ENCODE assay signal across 11 cellular contexts in genomic region chr5:39422886-39423285, GRCh38. TPM values are rescaled to one million over a fixed set of nuclear protein-coding genes. Genes with fewer than 3 reads are reported as not detected.
DNase-seq lines count a peak whose midpoint lies in the region; ATAC-seq and TF ChIP-seq lines count a peak whose summit lies in the region.
"Had no signal": no experiment of that assay in that cellular context is flagged by ENCODE, and none has a peak within 500 bp of the region (broad histone marks: within the 10 kb centered on the region; RNA-seq: fewer than 3 reads in every experiment).

No MANE protein-coding gene starts in this region.

- DNase-seq in SJSA1 (ENCODE audit: low read depth in 1 of 2, low spot score in 2 of 2), result no peak
- no peak for DNase-seq in endodermal cell
- DNase-seq in mesothelial cell of epicardium (ENCODE audit: low spot score in 2 of 2, unreplicated experiment in 2 of 2), result no peak
- no peak for DNase-seq in thoracic aorta (ENCODE audit: low spot score)
- DNase-seq in hepatic stellate cell (ENCODE audit: low spot score), result no peak
- DNase-seq in medulla oblongata (ENCODE audit: extremely low spot score), result no peak
- DNase-seq: activated T-cell treated with anti-CD3 and anti-CD28 coated beads for 4 hours, NCI-H187 had no signal

- peaks cover 76% of the 10 kb centered on the region for H3K4me1 ChIP-seq in SJSA1 (replicated peaks)
- peaks cover 12% of the 10 kb centered on the region for H3K4me1 ChIP-seq in endodermal cell (ENCODE audit: control insufficient read depth, insufficient read depth, low read length)
- peaks cover 43 to 70% of the 10 kb centered on the region in 2 donors for H3K4me1 ChIP-seq in thoracic aorta (ENCODE audit: control insufficient read depth in 1 of 2, low read depth in 2 of 2)

- H3K4me3 Mint-ChIP-seq in endodermal cell, result peak overlapping the region; percentile 81
- peak overlapping the region; percentile 87 for H3K4me3 Mint-ChIP-seq in mesothelial cell of epicardium

- H3K9me3 ChIP-seq in SJSA1 (replicated peaks), result no peaks in the 10 kb centered on the region
- H3K9me3 ChIP-seq in endodermal cell (ENCODE audit: control insufficient read depth, low read length), result no peaks in the 10 kb centered on the region
- H3K9me3 ChIP-seq in thoracic aorta, result no peaks in the 10 kb centered on the region

- H3K27me3 Mint-ChIP-seq in endodermal cell (ENCODE audit: insufficient read depth), result peaks cover 3% of the 10 kb centered on the region
- H3K27me3 Mint-ChIP-seq in mesothelial cell of epicardium (ENCODE audit: low read depth), result no peaks in the 10 kb centered on the region

- no peak overlapping the region for H3K9ac ChIP-seq in endodermal cell (ENCODE audit: extremely low read depth, low read length, poor library complexity, severe bottlenecking)
- H3K9ac ChIP-seq: parathyroid adenoma had no signal

- H3K4me1 Mint-ChIP-seq in endodermal cell (peaks cover 25% of the 10 kb centered on the region), mesothelial cell of epicardium (peaks cover 78% of the 10 kb centered on the region)

- H3K27ac ChIP-seq in SJSA1, result peak overlapping the region; percentile 84; the same call in 1 of the 2 replicates
- H3K27ac ChIP-seq in endodermal cell (ENCODE audit: low read depth, low read length), result no peak overlapping the region
- peak overlapping the region; percentile 66 to 78 for H3K27ac ChIP-seq in thoracic aorta

- H3K36me3 Mint-ChIP-seq in endodermal cell (ENCODE audit: low read depth) (no peaks in the 10 kb centered on the region), mesothelial cell of epicardium (no peaks in the 10 kb centered on the region)

- no peaks in the 10 kb centered on the region for H3K27me3 ChIP-seq in SJSA1 (replicated peaks)
- H3K27me3 ChIP-seq in endodermal cell (ENCODE audit: control insufficient read depth, insufficient read depth, low read length, poor library complexity, severe bottlenecking), result no peaks in the 10 kb centered on the region
- no peaks in the 10 kb centered on the region for H3K27me3 ChIP-seq in thoracic aorta (replicated peaks; ENCODE audit: insufficient read depth)

- WGBS in endodermal cell (ENCODE audit: insufficient coverage in 1 of 2, insufficient read length in 1 of 2), 2 experiments, result 89% methylated on average over 1 of the region's 1 CpG; no CpG with 5 or more reads in 1 of the 2 experiments

- ATAC-seq in thoracic aorta (ENCODE audit: insufficient number of reproducible peaks, low FRiP score, low read depth) (no peak), HG03175 (IDR thresholded peaks at IDR 0.05; ENCODE audit: unreplicated experiment) (no peak), HG03571 (IDR thresholded peaks at IDR 0.05; ENCODE audit: unreplicated experiment) (no peak)

- TF ChIP-seq CTCF in endodermal cell (conservative IDR thresholded peaks at IDR 0.05), result no peak
- no peak for TF ChIP-seq CTCF in mesothelial cell of epicardium (IDR thresholded peaks at IDR 0.05; ENCODE audit: unreplicated experiment)
- no peak for TF ChIP-seq CTCF in thoracic aorta (IDR thresholded peaks at IDR 0.05)

- H3K27ac Mint-ChIP-seq in endodermal cell, result no peak overlapping the region
- peak overlapping the region; percentile 73 for H3K27ac Mint-ChIP-seq in mesothelial cell of epicardium

- H3K9me3 Mint-ChIP-seq in endodermal cell, result no peaks in the 10 kb centered on the region
- H3K9me3 Mint-ChIP-seq in mesothelial cell of epicardium, result no peaks in the 10 kb centered on the region

- H3K36me3 ChIP-seq in SJSA1, result peaks cover 53% of the 10 kb centered on the region
- no peaks in the 10 kb centered on the region for H3K36me3 ChIP-seq in endodermal cell (ENCODE audit: control insufficient read depth, insufficient read depth, low read length)
- no peaks in the 10 kb centered on the region for H3K36me3 ChIP-seq in thoracic aorta

- peak overlapping the region; percentile 51 for H3K4me3 ChIP-seq in SJSA1
- H3K4me3 ChIP-seq in endodermal cell (ENCODE audit: low read length), result peak overlapping the region; percentile 89
- peak overlapping the region; percentile 87 for H3K4me3 ChIP-seq in thoracic aorta

RNA-seq across cellular contexts. Expression of gene DAB2, which starts 1.9 kb away (rescaled TPM):
- total RNA-seq in SJSA1 (2014; rRNA removed; shearing (Covaris generic)), result 49.9 and 65.0 TPM in 2 replicates
- 10 to 100 TPM; 12.3 to 23.8 TPM for total RNA-seq in endodermal cell
- 12.8 TPM for polyA plus RNA-seq in endodermal cell (2013, experiment 1 of 2)
- polyA plus RNA-seq in endodermal cell (2013, experiment 2 of 2), result 12.7 TPM
- 58.1 to 64.0 TPM (median 63.6 TPM) in 3 replicates for total RNA-seq in mesothelial cell of epicardium
- 100 to 1,000 TPM; 162 to 187 TPM for total RNA-seq in thoracic aorta

RNA-seq across cellular contexts. Expression of gene C9, which starts 58.6 kb away (rescaled TPM):
- 0.37 TPM in 1 of 2 replicates, not detected in the other for total RNA-seq in SJSA1 (2014; rRNA removed; shearing (Covaris generic))
- total RNA-seq in endodermal cell (not detected), mesothelial cell of epicardium (not detected in 3 replicates), thoracic aorta (not detected)
- polyA plus RNA-seq in endodermal cell (2013, experiment 1 of 2), result not detected
- not detected for polyA plus RNA-seq in endodermal cell (2013, experiment 2 of 2)
